Comparison of ENCODE assay signal across 9 cellular contexts in genomic region chr19:48171584-48172170, GRCh38. TPM values are rescaled to one million over a fixed set of nuclear protein-coding genes. Genes with fewer than 3 reads are reported as not detected.
DNase-seq lines count a peak whose midpoint lies in the region; ATAC-seq and TF ChIP-seq lines count a peak whose summit lies in the region.
"Had no signal": no experiment of that assay in that cellular context is flagged by ENCODE, and none has a peak within 500 bp of the region (broad histone marks: within the 10 kb centered on the region; RNA-seq: fewer than 3 reads in every experiment).

No MANE protein-coding gene starts in this region.

- no peak overlapping the region for H3K27ac ChIP-seq in CD4-positive, alpha-beta memory T cell (ENCODE audit: low read depth, low read length)
- peak overlapping the region; percentile 94 for H3K27ac ChIP-seq in naive thymus-derived CD4-positive, alpha-beta T cell (ENCODE audit: low read depth, low read length)

- H3K27me3 ChIP-seq in CD4-positive, alpha-beta memory T cell (ENCODE audit: insufficient read depth, low read length) = no peaks in the 10 kb centered on the region
- H3K27me3 ChIP-seq in Loucy (ENCODE audit: insufficient read depth, low read length, poor library complexity, severe bottlenecking) = no peaks in the 10 kb centered on the region
- H3K27me3 ChIP-seq in naive thymus-derived CD4-positive, alpha-beta T cell (ENCODE audit: control insufficient read depth in 2 of 2, insufficient read depth in 2 of 2, low read length in 2 of 2) = no peaks in the 10 kb centered on the region

- TF ChIP-seq CTCF in Loucy (conservative IDR thresholded peaks at IDR 0.05; ENCODE audit: low read length) = no peak
- no peak for TF ChIP-seq CTCF in astrocyte of the spinal cord (IDR thresholded peaks at IDR 0.05; ENCODE audit: low read depth, low read length)

- H3K36me3 ChIP-seq in CD4-positive, alpha-beta memory T cell (ENCODE audit: insufficient read depth, low read length) = peaks cover 4% of the 10 kb centered on the region
- H3K36me3 ChIP-seq in Loucy (ENCODE audit: insufficient read depth, low read length) = no peaks in the 10 kb centered on the region
- H3K36me3 ChIP-seq in naive thymus-derived CD4-positive, alpha-beta T cell (ENCODE audit: control insufficient read depth in 2 of 3, insufficient read depth in 3 of 3, low read length in 3 of 3) = peaks cover 0 to 28% (median 0%) of the 10 kb centered on the region in 3 experiments

- no peaks in the 10 kb centered on the region for H3K9me3 ChIP-seq in CD4-positive, alpha-beta memory T cell (ENCODE audit: control insufficient read depth in 1 of 2, low read length in 2 of 2)
- H3K9me3 ChIP-seq in Loucy (ENCODE audit: insufficient read depth, low read depth, low read length) = no peaks in the 10 kb centered on the region
- no peaks in the 10 kb centered on the region for H3K9me3 ChIP-seq in naive thymus-derived CD4-positive, alpha-beta T cell (ENCODE audit: control insufficient read depth in 2 of 3, low read length in 3 of 3)

- peaks cover 18 to 32% (median 23%) of the 10 kb centered on the region in 4 donors for H3K4me1 Mint-ChIP-seq in CD4-positive, alpha-beta memory T cell
- H3K4me1 Mint-ChIP-seq in naive thymus-derived CD4-positive, alpha-beta T cell = peaks cover 22 to 50% (median 32%) of the 10 kb centered on the region in 7 donors

- H3K4me3 ChIP-seq in CD4-positive, alpha-beta memory T cell (ENCODE audit: low read length in 2 of 2) = no peak overlapping the region
- H3K4me3 ChIP-seq in Loucy (ENCODE audit: low read length, poor library complexity, severe bottlenecking) (peak overlapping the region; percentile 84), astrocyte of the spinal cord (ENCODE audit: low read depth, low read length) (peak overlapping the region; percentile 86)
- no peak overlapping the region for H3K4me3 ChIP-seq in naive thymus-derived CD4-positive, alpha-beta T cell (ENCODE audit: low read length)

- CTCF ChIA-PET in CD4-positive, alpha-beta memory T cell (lab: Charles Lee; ENCODE audit: partially characterized antibody) = interaction anchor here (1.0 to 1.3 kb wide), 3 partner anchors 19 to 89 kb away, joined by 3 to 4 read pairs (median 3); no protein-coding TSS in a partner anchor
- CTCF ChIA-PET in naive thymus-derived CD4-positive, alpha-beta T cell (lab: Charles Lee) = interaction anchor here (0.6 kb wide), 1 partner anchor 1279 kb away, joined by 11 read pairs; no protein-coding TSS in a partner anchor

- H3K9me3 Mint-ChIP-seq in CD4-positive, alpha-beta memory T cell = no peaks in the 10 kb centered on the region
- peaks cover 0 to 1% (median 0%) of the 10 kb centered on the region in 11 donors for H3K9me3 Mint-ChIP-seq in naive thymus-derived CD4-positive, alpha-beta T cell

- peaks cover 45% of the 10 kb centered on the region for H3K79me2 ChIP-seq in Loucy (ENCODE audit: insufficient read depth, low read length)

- H3K4me1 ChIP-seq in CD4-positive, alpha-beta memory T cell (ENCODE audit: insufficient read depth, low read length) = peaks cover 24% of the 10 kb centered on the region
- peaks cover 22% of the 10 kb centered on the region for H3K4me1 ChIP-seq in Loucy (ENCODE audit: insufficient read depth, low read length, poor library complexity, severe bottlenecking)
- peaks cover 14 to 16% of the 10 kb centered on the region in 2 donors for H3K4me1 ChIP-seq in naive thymus-derived CD4-positive, alpha-beta T cell (ENCODE audit: control insufficient read depth in 2 of 2, insufficient read depth in 2 of 2, low read length in 2 of 2)

- POLR2A ChIA-PET in CD4-positive, alpha-beta memory T cell (lab: Charles Lee; ENCODE audit: partially characterized antibody) = interaction anchor here (0.9 to 5.0 kb wide), 6 partner anchors 17 to 154 kb away, joined by 3 to 27 read pairs (median 6); partner anchors contain the start of genes CARD8, EMP3 and PLA2G4C
- POLR2A ChIA-PET in naive thymus-derived CD4-positive, alpha-beta T cell (lab: Charles Lee) = interaction anchor here (0.7 to 1.5 kb wide), 4 partner anchors 78 to 192 kb away, joined by 3 to 7 read pairs (median 5); partner anchors contain the start of genes SYNGR4 and TMEM143

- peak overlapping the region; percentile 93 to 99 (median 97) for H3K4me3 Mint-ChIP-seq in CD4-positive, alpha-beta memory T cell
- H3K4me3 Mint-ChIP-seq in naive thymus-derived CD4-positive, alpha-beta T cell = peak overlapping the region; percentile 90 to 100 (median 97)

- in situ Hi-C loops in astrocyte of the spinal cord (cut with HindIII; ENCODE audit: low sequenced_read_pairs) = no loop called here

- H3F3A ChIP-seq in Loucy (ENCODE audit: low read depth) = peaks cover 7% of the 10 kb centered on the region; the same call in 1 of the 2 replicates

- H3K27me3 Mint-ChIP-seq in CD4-positive, alpha-beta memory T cell = no peaks in the 10 kb centered on the region
- H3K27me3 Mint-ChIP-seq in naive thymus-derived CD4-positive, alpha-beta T cell = no peaks in the 10 kb centered on the region

- no peaks in the 10 kb centered on the region for H3K9me2 ChIP-seq in Loucy (replicated peaks; ENCODE audit: low read depth, low read length)

- peaks cover 23% of the 10 kb centered on the region for H4K20me1 ChIP-seq in Loucy (ENCODE audit: insufficient read depth, low read length, poor library complexity, severe bottlenecking)

- intact Hi-C loops in CD4-positive, alpha-beta memory T cell (cut with micrococcal nuclease) = no loop called here
- intact Hi-C loops in naive thymus-derived CD4-positive, alpha-beta T cell (cut with micrococcal nuclease) = loop anchor here in 1 of 2 donors (2.0 kb wide), 2 partner anchors 465 to 1469 kb away; partner anchors contain the start of genes DBP and RRAS

- peak overlapping the region; percentile 97 for H3K9ac ChIP-seq in Loucy (ENCODE audit: low read depth, low read length, poor library complexity, severe bottlenecking)

- peak overlapping the region; percentile 98 for H3K4me2 ChIP-seq in Loucy (ENCODE audit: low read depth, low read length, poor library complexity, severe bottlenecking)

- H3K36me3 Mint-ChIP-seq in CD4-positive, alpha-beta memory T cell = peaks cover 25 to 26% of the 10 kb centered on the region in 2 donors
- H3K36me3 Mint-ChIP-seq in naive thymus-derived CD4-positive, alpha-beta T cell = peaks cover 0 to 29% (median 14%) of the 10 kb centered on the region in 5 donors

- H3K27ac Mint-ChIP-seq in CD4-positive, alpha-beta memory T cell = peak overlapping the region in 5 of 7 donors; percentile 72 to 99 (median 97)
- H3K27ac Mint-ChIP-seq in naive thymus-derived CD4-positive, alpha-beta T cell = peak overlapping the region in 5 of 9 donors; percentile 93 to 100 (median 97)

- H2AFZ ChIP-seq in Loucy (ENCODE audit: low read length) = no peak overlapping the region

- ATAC-seq in naive thymus-derived CD4-positive, alpha-beta T cell = no peak
- ATAC-seq in activated CD4-positive, CD25-positive, alpha-beta regulatory T cell treated with anti-CD3 and anti-CD28 coated beads, Interleukin-2, amount 50 U/mL, for 24 hours = no peak

- no peak for DNase-seq in CD4-positive, alpha-beta memory T cell
- DNase-seq in astrocyte of the spinal cord (ENCODE audit: low read depth, low spot score) (no peak), kidney glomerular epithelial cell (lab: John Stamatoyannopoulos, UW) (no peak), DMS79 (lab: John Stamatoyannopoulos, UW) (no peak), middle frontal gyrus (ENCODE audit: extremely low spot score, low spot score) (no peak)
- DNase-seq in naive thymus-derived CD4-positive, alpha-beta T cell = no peak
- DNase-seq: NCI-H2029 had no signal

RNA-seq across cellular contexts. Expression of gene ZSWIM9, which starts 1.2 kb away (rescaled TPM):
- total RNA-seq in CD4-positive, alpha-beta memory T cell = 10 to 100 TPM; 10.5 to 11.8 TPM
- polyA plus RNA-seq in CD4-positive, alpha-beta memory T cell = 1 to 10 TPM in 1 of 2 donors, under 1 TPM in 1; 0.25 to 1.6 TPM
- total RNA-seq in naive thymus-derived CD4-positive, alpha-beta T cell = 10 to 100 TPM in 1 of 5 experiments, 1 to 10 TPM in 4; 5.0 to 11.6 (median 7.4) TPM
- 1 to 10 TPM in 1 of 2 donors, under 1 TPM in 1; 0.82 to 1.0 TPM for polyA plus RNA-seq in naive thymus-derived CD4-positive, alpha-beta T cell

RNA-seq across cellular contexts. Expression of gene LIG1, which starts 1.5 kb away (rescaled TPM):
- total RNA-seq in CD4-positive, alpha-beta memory T cell = 100 to 1,000 TPM; 118 to 124 TPM
- 10 to 100 TPM; 13.4 to 30.6 TPM for polyA plus RNA-seq in CD4-positive, alpha-beta memory T cell
- total RNA-seq in naive thymus-derived CD4-positive, alpha-beta T cell = 100 to 1,000 TPM in 4 of 5 experiments, 10 to 100 TPM in 1; 61.0 to 134 (median 122) TPM
- 10 to 100 TPM; 38.1 to 44.6 TPM for polyA plus RNA-seq in naive thymus-derived CD4-positive, alpha-beta T cell

Comparison
In these comparisons a context has a peak if more than half of its experiments do, and no peak if none do; other contexts are left out.
1. H3K4me3 ChIP-seq: peak in Loucy (single experiment) and astrocyte of the spinal cord (single experiment); none in CD4-positive, alpha-beta memory T cell (0 of 2) and naive thymus-derived CD4-positive, alpha-beta T cell (single experiment).